8 cellular contexts compared by ENCODE assay signal in genomic region chr2:95686056-95686825, GRCh38.
DNase-seq lines count a peak whose midpoint lies in the region; ATAC-seq and TF ChIP-seq lines count a peak whose summit lies in the region.
"Not testable (repeated sequence)": the region's sequence is repeated elsewhere in the genome, so short reads cannot be mapped to it uniquely, and the experiment has no call there.

No MANE protein-coding gene starts in this region.

- H3K4me3 ChIP-seq in body of pancreas, ovary, uterus: not testable (repeated sequence)

- ATAC-seq in body of pancreas = peak; percentile 45

- intact Hi-C loops in body of pancreas (cut with DNase I); ovary (cut with DNase I); uterus (cut with DNase I; ENCODE audit: low total_unique reads): not testable (repeated sequence)

- peak overlapping the region; percentile 74 for H3K27ac ChIP-seq in RWPE1
- not testable (repeated sequence) for H3K27ac ChIP-seq in body of pancreas, ovary, uterus

- H3K4me1 ChIP-seq in body of pancreas = peaks cover 12% of the 10 kb centered on the region
- not testable (repeated sequence) for H3K4me1 ChIP-seq in ovary (ENCODE audit: insufficient read depth); uterus

- 55 to 59% methylated on average over 5 of the region's 5 CpGs for WGBS in body of pancreas, 2 donors
- 12 to 17% (median 16%) methylated on average over 5 of the region's 5 CpGs for WGBS in ovary, 3 donors

- CTCF ChIA-PET in RWPE1 (lab: Yijun Ruan, JAX) = not testable (repeated sequence)

- not testable (repeated sequence) for H3K36me3 ChIP-seq in body of pancreas (replicated peaks in 1 of 2; ENCODE audit: insufficient read depth in 1 of 2, low read depth in 2 of 2); ovary; uterus

- TF ChIP-seq CTCF in RWPE1 (conservative IDR thresholded peaks at IDR 0.05; ENCODE audit: low read depth); body of pancreas (IDR thresholded peaks at IDR 0.05); ovary (IDR thresholded peaks at IDR 0.05); uterus (IDR thresholded peaks at IDR 0.05): not testable (repeated sequence)

- DNase-seq in Ammon's horn (ENCODE audit: low spot score) = peak; percentile 30
- DNase-seq in HCEC 1CT = peak; percentile 79
- peak; percentile 35 for DNase-seq in RWPE1 (ENCODE audit: low spot score)
- DNase-seq in body of pancreas = peak in 1 of 4 donors; percentile 24
- DNase-seq in fibroblast of gingiva (ENCODE audit: low read depth) = peak; percentile 76
- peak; percentile 60 for DNase-seq in kidney tubule cell (ENCODE audit: low spot score)
- peak in 3 of 5 donors; percentile 18 to 37 (median 34) for DNase-seq in ovary
- DNase-seq in uterus = peak; percentile 47 to 51

- not testable (repeated sequence) for H3K27me3 ChIP-seq in body of pancreas, ovary, uterus

- TF ChIP-seq EP300 in ovary (IDR thresholded peaks at IDR 0.05) = not testable (repeated sequence)

- not testable (repeated sequence) for TF ChIP-seq POLR2A in body of pancreas (IDR thresholded peaks at IDR 0.05); ovary (IDR thresholded peaks at IDR 0.05); uterus (IDR thresholded peaks at IDR 0.05)

- H3K9me3 ChIP-seq in body of pancreas, ovary, uterus: not testable (repeated sequence)

- POLR2A ChIA-PET in RWPE1 (lab: Yijun Ruan, JAX; ENCODE audit: low non-redundant PET) = not testable (repeated sequence)
